14 cellular contexts compared by ENCODE assay signal in the genomic region with DNA sequence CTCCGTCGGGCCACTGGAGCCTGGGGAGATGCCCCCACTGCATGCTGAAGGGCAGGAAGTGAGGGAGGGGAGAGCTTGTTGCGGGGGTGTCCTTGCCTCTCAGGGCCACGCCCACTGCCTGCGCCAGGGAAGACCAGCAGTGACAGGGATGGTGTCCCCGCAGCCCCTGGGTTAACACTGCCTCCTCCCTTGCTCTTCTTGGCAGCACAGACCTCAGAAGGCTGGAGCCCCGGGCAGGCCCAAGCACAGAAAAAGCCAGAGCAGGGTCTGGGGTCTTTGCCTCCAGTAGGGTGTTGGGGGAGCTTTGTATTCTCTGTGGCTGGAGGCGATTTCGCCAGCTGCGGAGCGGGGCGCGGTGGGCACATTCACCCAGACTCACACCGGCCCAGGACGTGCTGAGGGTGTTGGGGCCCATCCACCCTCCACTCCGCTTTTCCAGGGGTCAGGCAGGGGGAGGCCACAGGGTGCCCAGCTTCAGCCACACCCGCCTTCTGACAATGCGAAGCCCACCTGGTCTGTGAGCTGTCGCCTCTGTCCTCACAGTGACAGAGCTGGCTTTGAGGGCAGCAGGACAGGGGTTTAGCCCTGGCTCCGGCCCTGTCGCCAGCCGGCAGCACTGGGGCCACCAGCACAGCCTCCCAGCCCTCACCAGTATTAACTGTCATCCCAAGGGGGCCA.
A peak's percentile ranks its signal among the peaks of the same experiment; 100 is the strongest.
DNase-seq lines count a peak whose midpoint lies in the region; ATAC-seq and TF ChIP-seq lines count a peak whose summit lies in the region.
"Had no signal": no experiment of that assay in that cellular context is flagged by ENCODE, and none has a peak within 500 bp of the region (broad histone marks: within the 10 kb centered on the region; RNA-seq: fewer than 3 reads in every experiment).

No MANE protein-coding gene starts in this region.

- H3K9me3 ChIP-seq in endodermal cell (ENCODE audit: control insufficient read depth, low read length) (no peaks in the 10 kb centered on the region), osteoblast (ENCODE audit: low read depth, low read length) (no peaks in the 10 kb centered on the region)
- H3K9me3 ChIP-seq: SK-N-SH had no signal

- H3K27ac Mint-ChIP-seq in endodermal cell: no peak overlapping the region
- H3K27ac Mint-ChIP-seq: B cell, type B pancreatic cell had no signal

- 93 to 94% methylated on average over 13 to 22 of the region's 22 CpGs for WGBS in endodermal cell (ENCODE audit: insufficient coverage in 1 of 2, insufficient read length in 1 of 2), 2 experiments

- H3K27me3 ChIP-seq in endodermal cell (ENCODE audit: control insufficient read depth, insufficient read depth, low read length, poor library complexity, severe bottlenecking): no peaks in the 10 kb centered on the region
- H3K27me3 ChIP-seq in osteoblast (ENCODE audit: insufficient read depth, low read length): peaks cover 24% of the 10 kb centered on the region

- peak; percentile 0 for DNase-seq in stimulated activated CD4-positive, alpha-beta T cell treated with anti-CD3 and anti-CD28 coated beads, Interleukin-4, amount 100 ng/mL, for 1 hour
- DNase-seq in stimulated activated CD4-positive, alpha-beta T cell treated with anti-CD3 and anti-CD28 coated beads, Interleukin-15, amount 100 ng/mL, for 24 hours: no peak
- DNase-seq in endodermal cell (peak; percentile 12), osteoblast (ENCODE audit: insufficient read length, low spot score, missing footprints) (peak; percentile 73), COR-L47 (lab: John Stamatoyannopoulos, UW) (no peak), NCI-H2171 treated with DMSO at 0.1 percent for 48 hours (lab: John Stamatoyannopoulos, UW) (no peak)
- DNase-seq in stimulated activated naive CD4-positive, alpha-beta T cell (lab: John Stamatoyannopoulos, UW): no peak
- DNase-seq: NCI-H1930; OCI-M1; SK-N-SH; stimulated activated CD4-positive, alpha-beta T cell treated with anti-CD3 and anti-CD28 coated beads, Interleukin-2, amount 100 ng/mL, for 48 hours had no signal

- no peaks in the 10 kb centered on the region for H3K36me3 Mint-ChIP-seq in endodermal cell (ENCODE audit: low read depth)

- H3K27ac ChIP-seq in endodermal cell (ENCODE audit: low read depth, low read length) (no peak overlapping the region), osteoblast (ENCODE audit: low read depth, low read length) (no peak overlapping the region)

- H2AFZ ChIP-seq in osteoblast (ENCODE audit: low read length): no peak overlapping the region

- ATAC-seq in HG02981 (IDR thresholded peaks at IDR 0.05; ENCODE audit: unreplicated experiment): no peak

- H3K4me1 ChIP-seq in endodermal cell (ENCODE audit: control insufficient read depth, insufficient read depth, low read length) (no peaks in the 10 kb centered on the region), osteoblast (ENCODE audit: insufficient read depth, low read length) (no peaks in the 10 kb centered on the region)

- H3K4me3 Mint-ChIP-seq in endodermal cell: no peak overlapping the region
- H3K4me3 Mint-ChIP-seq: B cell, type B pancreatic cell had no signal

- H3K36me3 ChIP-seq in endodermal cell (ENCODE audit: control insufficient read depth, insufficient read depth, low read length) (no peaks in the 10 kb centered on the region), osteoblast (ENCODE audit: insufficient read depth, low read length) (no peaks in the 10 kb centered on the region)

- peaks cover 63% of the 10 kb centered on the region for H3K27me3 Mint-ChIP-seq in endodermal cell (ENCODE audit: insufficient read depth)
- H3K27me3 Mint-ChIP-seq: B cell had no signal

- no peak overlapping the region for H3K4me2 ChIP-seq in osteoblast (ENCODE audit: insufficient read depth, low read length)
- H3K4me2 ChIP-seq: SK-N-SH had no signal

- H3K4me1 Mint-ChIP-seq in endodermal cell: no peaks in the 10 kb centered on the region
- H3K4me1 Mint-ChIP-seq: B cell had no signal

- H3K79me2 ChIP-seq in osteoblast (ENCODE audit: insufficient read depth, low read length): no peaks in the 10 kb centered on the region

- H3K9me3 Mint-ChIP-seq in endodermal cell: peaks cover 13% of the 10 kb centered on the region

- H3K4me3 ChIP-seq in endodermal cell (ENCODE audit: low read length) (no peak overlapping the region), osteoblast (ENCODE audit: insufficient read depth, low read length) (no peak overlapping the region)

- TF ChIP-seq CTCF in endodermal cell (conservative IDR thresholded peaks at IDR 0.05) (no peak), osteoblast (IDR thresholded peaks at IDR 0.05; ENCODE audit: extremely low read depth, low read depth, low read length) (no peak)

- no peak overlapping the region for H3K9ac ChIP-seq in endodermal cell (ENCODE audit: extremely low read depth, low read length, poor library complexity, severe bottlenecking)
- H3K9ac ChIP-seq: SK-N-SH had no signal

- H4K20me1 ChIP-seq in osteoblast (ENCODE audit: insufficient read depth, low read length): no peaks in the 10 kb centered on the region

Comparison
In these comparisons a context has a peak if more than half of its experiments do, and no peak if none do; other contexts are left out.
1. DNase-seq: peak in stimulated activated CD4-positive, alpha-beta T cell treated with anti-CD3 and anti-CD28 coated beads, Interleukin-4, amount 100 ng/mL, for 1 hour (single experiment), endodermal cell (single experiment) and osteoblast (single experiment); none in stimulated activated CD4-positive, alpha-beta T cell treated with anti-CD3 and anti-CD28 coated beads, Interleukin-15, amount 100 ng/mL, for 24 hours (single experiment), COR-L47 (single experiment), stimulated activated naive CD4-positive, alpha-beta T cell (0 of 6) and NCI-H2171 treated with DMSO at 0.1 percent for 48 hours (single experiment).